Comparison of ENCODE assay signal across 20 cellular contexts in the genomic region with DNA sequence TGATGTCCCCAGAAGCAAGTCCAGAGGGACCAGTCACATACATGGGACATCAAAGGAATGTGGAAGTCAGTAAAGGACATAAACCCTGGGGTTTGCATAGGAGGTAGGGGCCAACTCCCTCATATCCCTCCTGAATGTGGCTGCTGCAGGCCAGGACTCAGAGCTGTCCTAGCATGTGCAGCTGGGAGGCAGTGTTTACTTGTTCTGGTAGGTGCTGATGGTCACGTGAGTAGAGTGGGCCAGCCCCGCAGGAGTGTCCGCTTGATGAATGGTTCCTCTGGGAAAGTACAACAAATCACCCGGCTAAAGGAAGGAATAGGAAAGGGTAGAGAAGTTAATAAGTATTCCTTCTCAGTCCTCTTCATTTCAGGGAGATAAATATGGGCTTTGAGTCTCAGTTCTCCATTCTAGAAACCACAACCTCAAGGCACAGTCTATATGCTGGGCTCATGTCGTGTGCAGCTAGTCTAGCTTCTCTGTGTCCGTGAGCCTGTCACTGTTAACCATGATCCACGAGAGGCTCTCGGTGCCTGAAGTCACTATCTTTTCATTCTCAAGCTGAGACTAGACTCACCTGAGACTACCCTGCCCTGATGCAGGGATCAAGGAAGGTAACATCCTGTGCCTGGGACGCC. TPM values are rescaled to one million over a fixed set of nuclear protein-coding genes. Genes with fewer than 3 reads are reported as not detected.
DNase-seq lines count a peak whose midpoint lies in the region; ATAC-seq, FAIRE-seq and TF ChIP-seq lines count a peak whose summit lies in the region.
"Had no signal": no experiment of that assay in that cellular context is flagged by ENCODE, and none has a peak within 500 bp of the region (broad histone marks: within the 10 kb centered on the region; RNA-seq: fewer than 3 reads in every experiment).

No MANE protein-coding gene starts in this region.

- H4K20me1 ChIP-seq in OCI-LY3 (ENCODE audit: insufficient read depth, low read length), result peaks cover 15% of the 10 kb centered on the region

- no peaks in the 10 kb centered on the region for H3K9me3 ChIP-seq in OCI-LY3 (ENCODE audit: insufficient read depth, low read length)
- H3K9me3 ChIP-seq: A549, adrenal gland, lower lobe of right lung had no signal

- peaks cover 14% of the 10 kb centered on the region for H3K4me1 Mint-ChIP-seq in activated CD8-positive, alpha-beta memory T cell treated with anti-CD3 and anti-CD28 coated beads, Interleukin-2, amount 10 ng/mL, durations not matched to agents 7 days and 5 days
- no peaks in the 10 kb centered on the region for H3K4me1 Mint-ChIP-seq in chondrocyte (ENCODE audit: low read depth)
- H3K4me1 Mint-ChIP-seq: central memory CD8-positive, alpha-beta T cell; nephron had no signal

- no peaks in the 10 kb centered on the region for H3K9me3 Mint-ChIP-seq in activated CD8-positive, alpha-beta memory T cell treated with anti-CD3 and anti-CD28 coated beads, Interleukin-2, amount 10 ng/mL, durations not matched to agents 7 days and 5 days (ENCODE audit: low read depth)
- H3K9me3 Mint-ChIP-seq in chondrocyte (ENCODE audit: low read depth), result no peaks in the 10 kb centered on the region
- H3K9me3 Mint-ChIP-seq: activated CD4-positive, alpha-beta T cell treated with anti-CD3 and anti-CD28 coated beads, Interleukin-2, amount 10 ng/mL, durations not matched to agents 24 days and 14 days; activated T-cell treated with anti-CD3 and anti-CD28 coated beads, Interleukin-2, amount 50 U/mL, for 24 hours; CD4-positive, alpha-beta T cell; central memory CD8-positive, alpha-beta T cell; nephron had no signal

- H3K9ac ChIP-seq in OCI-LY3 (ENCODE audit: low read length), result no peak overlapping the region

- FAIRE-seq in urothelium cell line (lab: Jason Lieb, UNC), result peak; percentile 32
- FAIRE-seq: A549, endometrium had no signal

- peaks cover 23% of the 10 kb centered on the region for H3K4me1 ChIP-seq in OCI-LY3 (ENCODE audit: low read length)
- H3K4me1 ChIP-seq: A549, foreskin keratinocyte had no signal

- CTCF ChIA-PET in activated CD8-positive, alpha-beta memory T cell treated with anti-CD3 and anti-CD28 coated beads, Interleukin-2, amount 10 ng/mL, durations not matched to agents 7 days and 5 days (lab: Charles Lee), result interaction anchor here (0.7 to 1.6 kb wide), 5 partner anchors 11 to 154 kb away, joined by 3 to 6 read pairs (median 3); no protein-coding TSS in a partner anchor

- TF ChIP-seq CTCF in OCI-LY3 (IDR thresholded peaks at IDR 0.05; ENCODE audit: low read depth, low read length) (peak; percentile 47), chondrocyte (IDR thresholded peaks at IDR 0.05) (no peak)

- ATAC-seq in activated CD8-positive, alpha-beta memory T cell treated with anti-CD3 and anti-CD28 coated beads, Interleukin-2, amount 10 ng/mL, durations not matched to agents 7 days and 5 days, result no peak
- peak; percentile 73 for ATAC-seq in HG02870 (IDR thresholded peaks at IDR 0.05; ENCODE audit: unreplicated experiment)
- ATAC-seq: foreskin keratinocyte had no signal

- H3K36me3 ChIP-seq in OCI-LY3 (replicated peaks; ENCODE audit: low read depth, low read length), result peaks cover 80% of the 10 kb centered on the region

- H3K27me3 Mint-ChIP-seq in activated CD8-positive, alpha-beta memory T cell treated with anti-CD3 and anti-CD28 coated beads, Interleukin-2, amount 10 ng/mL, durations not matched to agents 7 days and 5 days, result no peaks in the 10 kb centered on the region
- no peaks in the 10 kb centered on the region for H3K27me3 Mint-ChIP-seq in chondrocyte (ENCODE audit: low read depth)
- H3K27me3 Mint-ChIP-seq: activated CD4-positive, alpha-beta T cell treated with anti-CD3 and anti-CD28 coated beads, Interleukin-2, amount 10 ng/mL, durations not matched to agents 24 days and 14 days; activated T-cell treated with anti-CD3 and anti-CD28 coated beads, Interleukin-2, amount 50 U/mL, for 24 hours; CD4-positive, alpha-beta T cell; central memory CD8-positive, alpha-beta T cell had no signal

- peak overlapping the region; percentile 40 for H3K4me2 ChIP-seq in OCI-LY3 (ENCODE audit: low read length)
- H3K4me2 ChIP-seq: A549 had no signal

- DNase-seq in activated CD8-positive, alpha-beta memory T cell treated with anti-CD3 and anti-CD28 coated beads, Interleukin-2, amount 10 ng/mL, durations not matched to agents 7 days and 5 days, result no peak
- no peak for DNase-seq in activated CD8-positive, alpha-beta memory T cell treated with anti-CD3 and anti-CD28 coated beads for 24 hours
- DNase-seq in urothelium cell line (ENCODE audit: low spot score) (no peak), NCI-H526 treated with DMSO at 0.1 percent for 48 hours (lab: John Stamatoyannopoulos, UW) (no peak), NCI-H446 treated with DMSO at 0.1 percent for 48 hours (lab: John Stamatoyannopoulos, UW) (no peak), chondrocyte (ENCODE audit: low spot score) (no peak)
- DNase-seq: activated CD4-positive, alpha-beta T cell treated with anti-CD3 and anti-CD28 coated beads, Interleukin-2, amount 10 ng/mL, durations not matched to agents 24 days and 14 days; activated T-cell treated with anti-CD3 and anti-CD28 coated beads, Interleukin-2, amount 50 U/mL, for 24 hours; adrenal gland; CD4-positive, alpha-beta T cell; foreskin keratinocyte; H7; lower lobe of right lung; NCI-H2081 had no signal

- no peak overlapping the region for H3K4me3 Mint-ChIP-seq in activated CD8-positive, alpha-beta memory T cell treated with anti-CD3 and anti-CD28 coated beads, Interleukin-2, amount 10 ng/mL, durations not matched to agents 7 days and 5 days
- H3K4me3 Mint-ChIP-seq in chondrocyte (ENCODE audit: unreplicated experiment), result no peak overlapping the region
- H3K4me3 Mint-ChIP-seq: activated CD4-positive, alpha-beta T cell treated with anti-CD3 and anti-CD28 coated beads, Interleukin-2, amount 10 ng/mL, durations not matched to agents 24 days and 14 days; activated T-cell treated with anti-CD3 and anti-CD28 coated beads, Interleukin-2, amount 50 U/mL, for 24 hours; CD4-positive, alpha-beta T cell; central memory CD8-positive, alpha-beta T cell; nephron had no signal

- peaks cover 14% of the 10 kb centered on the region; the same call in 1 of the 2 replicates for H3K79me2 ChIP-seq in OCI-LY3 (ENCODE audit: low read length)

- H3K27ac ChIP-seq in OCI-LY3 (ENCODE audit: low read length), result peak overlapping the region; percentile 40; the same call in 1 of the 2 replicates
- H3K27ac ChIP-seq: A549, adrenal gland, foreskin keratinocyte, lower lobe of right lung had no signal

- peak overlapping the region; percentile 2; the same call in 1 of the 2 replicates for H3K4me3 ChIP-seq in OCI-LY3 (ENCODE audit: low read length)
- H3K4me3 ChIP-seq: A549, adrenal gland, lower lobe of right lung had no signal

- H3K36me3 Mint-ChIP-seq in activated CD8-positive, alpha-beta memory T cell treated with anti-CD3 and anti-CD28 coated beads, Interleukin-2, amount 10 ng/mL, durations not matched to agents 7 days and 5 days, result peaks cover 66% of the 10 kb centered on the region
- H3K36me3 Mint-ChIP-seq in chondrocyte (ENCODE audit: low read depth), result peaks cover 32% of the 10 kb centered on the region

- H3K27me3 ChIP-seq in OCI-LY3 (ENCODE audit: low read depth, low read length), result no peaks in the 10 kb centered on the region
- H3K27me3 ChIP-seq: adrenal gland, foreskin keratinocyte had no signal

- peak overlapping the region; percentile 42 for H3K27ac Mint-ChIP-seq in activated CD8-positive, alpha-beta memory T cell treated with anti-CD3 and anti-CD28 coated beads, Interleukin-2, amount 10 ng/mL, durations not matched to agents 7 days and 5 days
- no peak overlapping the region for H3K27ac Mint-ChIP-seq in chondrocyte (ENCODE audit: unreplicated experiment)
- H3K27ac Mint-ChIP-seq: activated T-cell treated with anti-CD3 and anti-CD28 coated beads, Interleukin-2, amount 50 U/mL, for 24 hours; CD4-positive, alpha-beta T cell; nephron had no signal

- no peak overlapping the region for H2AFZ ChIP-seq in OCI-LY3 (ENCODE audit: low read depth, low read length)

RNA-seq across cellular contexts. Expression of a gene that starts 17.9 kb away (rescaled TPM):
- total RNA-seq in activated CD8-positive, alpha-beta memory T cell treated with anti-CD3 and anti-CD28 coated beads, Interleukin-2, amount 10 ng/mL, durations not matched to agents 7 days and 5 days, result 10 to 100 TPM; 47.9 to 82.1 TPM
- 26.5 to 35.2 TPM (median 27.1 TPM) in 3 replicates for total RNA-seq in chondrocyte
